In genomic region chr10:18861382-18861781, GRCh38 we compare ENCODE assay signal across 3 cellular contexts.
TF ChIP-seq lines count a peak whose summit lies in the region.

No MANE protein-coding gene starts in this region.

TF ChIP-seq in A549, 52 proteins besides CTCF, POLR2A, EP300 and RAD21:
- TF ChIP-seq, protein P1, sequence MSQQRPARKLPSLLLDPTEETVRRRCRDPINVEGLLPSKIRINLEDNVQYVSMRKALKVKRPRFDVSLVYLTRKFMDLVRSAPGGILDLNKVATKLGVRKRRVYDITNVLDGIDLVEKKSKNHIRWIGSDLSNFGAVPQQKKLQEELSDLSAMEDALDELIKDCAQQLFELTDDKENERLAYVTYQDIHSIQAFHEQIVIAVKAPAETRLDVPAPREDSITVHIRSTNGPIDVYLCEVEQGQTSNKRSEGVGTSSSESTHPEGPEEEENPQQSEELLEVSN (IDR thresholded peaks at IDR 0.05; ENCODE audit: borderline replicate concordance, low read depth), result no peak
- peak; percentile 72 to 82; a peak in 3 of 4 replicates for TF ChIP-seq CEBPB (IDR thresholded peaks at IDR 0.05)

TF ChIP-seq in Ishikawa, 13 proteins besides CTCF, POLR2A, EP300 and RAD21 (continued from another document):
- no peak for TF ChIP-seq REST (IDR thresholded peaks at IDR 0.05; ENCODE audit: low read depth)

TF ChIP-seq in H1, 55 proteins besides CTCF, POLR2A, EP300 and RAD21 (continued from another document):
- no peak for TF ChIP-seq BACH1 (IDR thresholded peaks at IDR 0.05; ENCODE audit: low read length)
TF ChIP-seq in H1: peak in this region for 1.
